ENCODE assay signal across 14 cellular contexts in genomic region chr4:183618681-183619080, GRCh38. TPM values are rescaled to one million over a fixed set of nuclear protein-coding genes. Genes with fewer than 3 reads are reported as not detected.
DNase-seq lines count a peak whose midpoint lies in the region; ATAC-seq, FAIRE-seq and TF ChIP-seq lines count a peak whose summit lies in the region.
"Had no signal": no experiment of that assay in that cellular context is flagged by ENCODE, and none has a peak within 500 bp of the region (broad histone marks: within the 10 kb centered on the region; RNA-seq: fewer than 3 reads in every experiment).

No MANE protein-coding gene starts in this region.

- FAIRE-seq in astrocyte (lab: Jason Lieb, UNC), result no peak
- FAIRE-seq: endothelial cell of umbilical vein had no signal

- H3K27ac ChIP-seq in GM23338 (ENCODE audit: low read depth), result no peak overlapping the region
- no peak overlapping the region for H3K27ac ChIP-seq in astrocyte (ENCODE audit: low read depth, low read length)
- H3K27ac ChIP-seq: left lung had no signal

- no peaks in the 10 kb centered on the region for H3K9me3 Mint-ChIP-seq in GM23338
- no peaks in the 10 kb centered on the region for H3K9me3 Mint-ChIP-seq in astrocyte (ENCODE audit: unreplicated experiment)
- H3K9me3 Mint-ChIP-seq: naive thymus-derived CD8-positive, alpha-beta T cell had no signal

- H3K4me1 Mint-ChIP-seq in GM23338 (no peaks in the 10 kb centered on the region; the same call in 2 of the 3 replicates), astrocyte (ENCODE audit: low read depth, unreplicated experiment) (no peaks in the 10 kb centered on the region)

- no peak for TF ChIP-seq CTCF in GM23338 (conservative IDR thresholded peaks at IDR 0.05; ENCODE audit: low read depth in 2 of 2)
- no peak for TF ChIP-seq CTCF in astrocyte (IDR thresholded peaks at IDR 0.05; ENCODE audit: insufficient read depth, low read depth, low read length)

- H3K4me3 Mint-ChIP-seq in GM23338 (no peak overlapping the region), astrocyte (ENCODE audit: unreplicated experiment) (no peak overlapping the region)
- H3K4me3 Mint-ChIP-seq: naive thymus-derived CD8-positive, alpha-beta T cell had no signal

- DNase-seq in GM23338 (ENCODE audit: low spot score) (no peak), astrocyte (ENCODE audit: low read depth) (no peak), kidney glomerular epithelial cell (lab: John Stamatoyannopoulos, UW) (peak; percentile 23), retina (peak; percentile 18), NCI-H1105 treated with DMSO at 0.1 percent for 48 hours (lab: John Stamatoyannopoulos, UW) (no peak), SHP77 (lab: John Stamatoyannopoulos, UW) (no peak), cerebellar nuclear complex (lab: John Stamatoyannopoulos, UW) (no peak)
- DNase-seq: activated naive CD4-positive, alpha-beta T cell treated with anti-CD3 and anti-CD28 coated beads, Interleukin-2, amount 50 U/mL, for 16 hours; central memory CD4-positive, alpha-beta T cell; left lung; naive thymus-derived CD8-positive, alpha-beta T cell; NCI-H446 treated with DMSO at 0.1 percent for 48 hours had no signal

- H2AFZ ChIP-seq in GM23338, result peak overlapping the region; percentile 31; the same call in 1 of the 2 replicates
- H2AFZ ChIP-seq in astrocyte (ENCODE audit: low read depth, low read length), result peak overlapping the region; percentile 46

- no peak overlapping the region for H3K4me2 ChIP-seq in GM23338
- no peak overlapping the region for H3K4me2 ChIP-seq in astrocyte (ENCODE audit: low read length)

- H3K4me3 ChIP-seq in GM23338, result no peak overlapping the region
- no peak overlapping the region for H3K4me3 ChIP-seq in astrocyte (ENCODE audit: insufficient read depth, low read depth, low read length)
- H3K4me3 ChIP-seq: left lung had no signal

- no peaks in the 10 kb centered on the region for H3K9me2 ChIP-seq in GM23338 (ENCODE audit: insufficient read depth)

- H3K9me3 ChIP-seq in astrocyte (ENCODE audit: insufficient read depth, low read depth, low read length), result no peaks in the 10 kb centered on the region
- H3K9me3 ChIP-seq: left lung had no signal

- no peaks in the 10 kb centered on the region for H3K79me2 ChIP-seq in GM23338 (replicated peaks; ENCODE audit: insufficient read depth)
- H3K79me2 ChIP-seq in astrocyte (ENCODE audit: insufficient read depth, low read length), result no peaks in the 10 kb centered on the region

- H3K27me3 Mint-ChIP-seq in GM23338 (ENCODE audit: insufficient read depth, low read depth, poor library complexity) (no peaks in the 10 kb centered on the region), astrocyte (ENCODE audit: low read depth, unreplicated experiment) (no peaks in the 10 kb centered on the region)

- H3K36me3 ChIP-seq in GM23338 (ENCODE audit: insufficient read depth) (no peaks in the 10 kb centered on the region), astrocyte (ENCODE audit: insufficient read depth, low read length) (no peaks in the 10 kb centered on the region)
- H3K36me3 ChIP-seq: left lung had no signal

- no peaks in the 10 kb centered on the region for H3K4me1 ChIP-seq in GM23338 (ENCODE audit: insufficient read depth)
- no peaks in the 10 kb centered on the region for H3K4me1 ChIP-seq in astrocyte (ENCODE audit: insufficient read depth, low read length)

- ATAC-seq in GM23338, result no peak
- no peak for ATAC-seq in GM21528 (IDR thresholded peaks at IDR 0.05; ENCODE audit: low FRiP score, unreplicated experiment)
- ATAC-seq: left lung; naive thymus-derived CD8-positive, alpha-beta T cell had no signal

- H3K36me3 Mint-ChIP-seq in GM23338 (ENCODE audit: low read depth) (no peaks in the 10 kb centered on the region), astrocyte (ENCODE audit: low read depth, unreplicated experiment) (no peaks in the 10 kb centered on the region)
- H3K36me3 Mint-ChIP-seq: naive thymus-derived CD8-positive, alpha-beta T cell had no signal

- H3K27me3 ChIP-seq in GM23338 (ENCODE audit: insufficient read depth) (no peaks in the 10 kb centered on the region), astrocyte (ENCODE audit: insufficient read depth, low read length) (no peaks in the 10 kb centered on the region)
- H3K27me3 ChIP-seq: left lung had no signal

- no peaks in the 10 kb centered on the region for H4K20me1 ChIP-seq in GM23338 (replicated peaks; ENCODE audit: insufficient read depth)
- H4K20me1 ChIP-seq in astrocyte (ENCODE audit: insufficient read depth, low read length), result no peaks in the 10 kb centered on the region

- H3K27ac Mint-ChIP-seq in GM23338 (no peak overlapping the region), astrocyte (ENCODE audit: unreplicated experiment) (no peak overlapping the region)

- no peaks in the 10 kb centered on the region for H3F3A ChIP-seq in GM23338 (replicated peaks; ENCODE audit: low read depth)

- H3K9ac ChIP-seq in astrocyte (ENCODE audit: low read length), result no peak overlapping the region

TF ChIP-seq in GM23338, 12 proteins besides CTCF, POLR2A, EP300 and RAD21:
- TF ChIP-seq ZNF462 (CRISPR knock-in tag; IDR thresholded peaks at IDR 0.05) (no peak), NANOG (IDR thresholded peaks at IDR 0.05; ENCODE audit: borderline replicate concordance) (no peak), CREB1 (CRISPR knock-in tag; IDR thresholded peaks at IDR 0.05; ENCODE audit: low read depth) (no peak)
- TF ChIP-seq, protein P1, sequence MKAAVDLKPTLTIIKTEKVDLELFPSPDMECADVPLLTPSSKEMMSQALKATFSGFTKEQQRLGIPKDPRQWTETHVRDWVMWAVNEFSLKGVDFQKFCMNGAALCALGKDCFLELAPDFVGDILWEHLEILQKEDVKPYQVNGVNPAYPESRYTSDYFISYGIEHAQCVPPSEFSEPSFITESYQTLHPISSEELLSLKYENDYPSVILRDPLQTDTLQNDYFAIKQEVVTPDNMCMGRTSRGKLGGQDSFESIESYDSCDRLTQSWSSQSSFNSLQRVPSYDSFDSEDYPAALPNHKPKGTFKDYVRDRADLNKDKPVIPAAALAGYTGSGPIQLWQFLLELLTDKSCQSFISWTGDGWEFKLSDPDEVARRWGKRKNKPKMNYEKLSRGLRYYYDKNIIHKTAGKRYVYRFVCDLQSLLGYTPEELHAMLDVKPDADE (IDR thresholded peaks at IDR 0.05), result no peak

RNA-seq across cellular contexts. Expression of gene RWDD4, which starts 40.3 kb away (rescaled TPM):
- total RNA-seq in GM23338 (2014; rRNA removed; shearing (Covaris generic)), result 20.9 and 22.4 TPM in 2 replicates
- 28.9 and 29.8 TPM in 2 replicates for polyA plus RNA-seq in GM23338 (2016; fragmentation: Nextera tagmentation; extraction: Ambion mirVana)
- total RNA-seq in astrocyte, result 19.2 and 19.4 TPM in 2 replicates

RNA-seq across cellular contexts. Expression of gene TRAPPC11, which starts 40.4 kb away (rescaled TPM):
- total RNA-seq in GM23338 (2014; rRNA removed; shearing (Covaris generic)), result 31.4 and 42.7 TPM in 2 replicates
- polyA plus RNA-seq in GM23338 (2016; fragmentation: Nextera tagmentation; extraction: Ambion mirVana), result 14.6 and 15.0 TPM in 2 replicates
- total RNA-seq in astrocyte, result 26.3 and 26.5 TPM in 2 replicates

Comparison
In these comparisons a context has a peak if more than half of its experiments do, and no peak if none do; other contexts are left out.
1. DNase-seq: peak in kidney glomerular epithelial cell (single experiment) and retina (single experiment); none in GM23338 (single experiment), astrocyte (single experiment), NCI-H1105 treated with DMSO at 0.1 percent for 48 hours (single experiment), SHP77 (0 of 2) and cerebellar nuclear complex (0 of 2).